ENCODE assay signal across 9 cellular contexts in genomic region chr13:43132228-43132627, GRCh38.
A peak's percentile ranks its signal among the peaks of the same experiment; 100 is the strongest.
DNase-seq lines count a peak whose midpoint lies in the region; ATAC-seq and TF ChIP-seq lines count a peak whose summit lies in the region.
"Had no signal": no experiment of that assay in that cellular context is flagged by ENCODE, and none has a peak within 500 bp of the region (broad histone marks: within the 10 kb centered on the region; RNA-seq: fewer than 3 reads in every experiment).

No MANE protein-coding gene starts in this region.

- peaks cover 8% of the 10 kb centered on the region for H3K4me1 Mint-ChIP-seq in CD14-positive monocyte

- H3K27me3 Mint-ChIP-seq in CD14-positive monocyte (ENCODE audit: low read depth in 3 of 3), result peaks cover 7 to 13% (median 10%) of the 10 kb centered on the region in 3 donors

- TF ChIP-seq CTCF in adrenal gland (IDR thresholded peaks at IDR 0.05) (peak; percentile 15 to 72 (median 42)), left lung (IDR thresholded peaks at IDR 0.05) (no peak), CD14-positive monocyte (IDR thresholded peaks at IDR 0.05) (no peak)

- no peaks in the 10 kb centered on the region for H3K36me3 Mint-ChIP-seq in CD14-positive monocyte

- H3K9me3 ChIP-seq in adrenal gland (replicated peaks in 1 of 3) (no peaks in the 10 kb centered on the region), left lung (no peaks in the 10 kb centered on the region)

- 39 to 48% (median 40%) methylated on average over 3 to 4 of the region's 4 CpGs for WGBS in adrenal gland, 4 donors

- H3K27ac Mint-ChIP-seq in CD14-positive monocyte, result no peak overlapping the region
- H3K27ac Mint-ChIP-seq: dendritic cell treated with granulocyte-macrophage colony-stimulating factor and Interleukin-4, amounts not matched to agents 40 ng/mL and 50 ng/mL, for 4 days had no signal

- H3K4me1 ChIP-seq in adrenal gland (replicated peaks in 1 of 2), result no peaks in the 10 kb centered on the region
- no peaks in the 10 kb centered on the region for H3K4me1 ChIP-seq in left lung

- no peaks in the 10 kb centered on the region for H3K9me3 Mint-ChIP-seq in CD14-positive monocyte
- H3K9me3 Mint-ChIP-seq: dendritic cell treated with granulocyte-macrophage colony-stimulating factor and Interleukin-4, amounts not matched to agents 40 ng/mL and 50 ng/mL, for 4 days had no signal

- intact Hi-C loops in adrenal gland (cut with DNase I) (no loop called here), left lung (cut with DNase I) (no loop called here), CD14-positive monocyte (cut with micrococcal nuclease) (no loop called here)

- no peak for TF ChIP-seq POLR2A in adrenal gland (IDR thresholded peaks at IDR 0.05)

- H3K4me3 ChIP-seq in adrenal gland (no peak overlapping the region), left lung (no peak overlapping the region)

- DNase-seq in DMS 273 (lab: John Stamatoyannopoulos, UW; ENCODE audit: unreplicated experiment), result peak; percentile 83
- DNase-seq in HuH-7.5 (ENCODE audit: low spot score), result peak; percentile 45
- peak; percentile 41 to 71 (median 57) for DNase-seq in adrenal gland
- DNase-seq in left lung, result no peak
- no peak for DNase-seq in epidermal melanocyte (ENCODE audit: insufficient read length, low spot score)
- no peak for DNase-seq in CD14-positive monocyte (ENCODE audit: low spot score)

- H3K27ac ChIP-seq in adrenal gland, result no peak overlapping the region
- H3K27ac ChIP-seq in left lung, result no peak overlapping the region

- no peak overlapping the region for H3K4me3 Mint-ChIP-seq in CD14-positive monocyte
- H3K4me3 Mint-ChIP-seq: dendritic cell treated with granulocyte-macrophage colony-stimulating factor and Interleukin-4, amounts not matched to agents 40 ng/mL and 50 ng/mL, for 4 days had no signal

- no peaks in the 10 kb centered on the region for H3K36me3 ChIP-seq in adrenal gland (replicated peaks in 1 of 2)
- no peaks in the 10 kb centered on the region for H3K36me3 ChIP-seq in left lung

- H3K27me3 ChIP-seq in adrenal gland, result no peaks in the 10 kb centered on the region
- H3K27me3 ChIP-seq in left lung, result peaks cover 0 to 20% of the 10 kb centered on the region in 2 donors

- ATAC-seq in left lung (peak; percentile 94), HG03520 (IDR thresholded peaks at IDR 0.05; ENCODE audit: unreplicated experiment) (no peak), HG03095 (IDR thresholded peaks at IDR 0.05; ENCODE audit: unreplicated experiment) (no peak)

Comparison
In these comparisons a context has a peak if more than half of its experiments do, and no peak if none do; other contexts are left out.
1. DNase-seq: peak in DMS 273 (single experiment), HuH-7.5 (single experiment) and adrenal gland (7 of 7); none in left lung (0 of 2), epidermal melanocyte (single experiment) and CD14-positive monocyte (single experiment).
2. CTCF ChIP-seq: peak in adrenal gland (6 of 6); none in left lung (0 of 2) and CD14-positive monocyte (single experiment).